39 cellular contexts compared by ENCODE assay signal in the genomic region with DNA sequence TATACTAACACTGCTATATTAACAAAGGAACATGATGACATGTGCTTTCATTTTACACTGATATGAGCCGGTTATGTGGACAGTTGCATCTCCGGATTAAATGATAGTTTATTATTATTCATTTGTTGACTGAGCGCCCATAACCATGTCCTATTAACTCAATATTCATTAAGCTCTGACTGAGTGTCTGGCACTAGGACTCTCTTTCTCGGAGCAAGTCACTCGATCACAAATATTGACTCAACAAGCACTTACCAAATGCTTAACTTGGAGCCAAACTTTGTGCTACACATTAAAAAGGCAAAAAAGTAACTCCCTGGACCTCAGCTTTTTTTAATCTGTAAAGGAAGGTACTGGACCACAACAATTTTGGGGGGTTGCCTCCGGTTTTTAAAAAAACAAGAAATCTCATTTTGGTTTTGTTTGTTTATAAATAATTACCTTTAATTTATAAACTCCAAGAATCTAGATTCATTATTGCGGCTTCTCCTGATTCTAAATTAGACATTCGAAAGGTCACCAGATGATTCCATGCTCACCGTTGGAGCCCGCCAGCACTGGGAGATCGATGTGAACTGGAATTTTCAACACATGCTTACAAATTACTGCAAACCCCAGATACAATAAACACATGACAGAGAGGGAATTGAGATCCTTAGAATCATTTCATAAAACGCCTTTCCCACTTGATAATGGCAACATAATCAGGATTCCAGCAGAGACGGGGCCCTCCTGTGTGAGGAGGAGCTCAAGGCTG. TPM values are rescaled to one million over a fixed set of nuclear protein-coding genes. Genes with fewer than 3 reads are reported as not detected.
"Had no signal": no experiment of that assay in that cellular context is flagged by ENCODE, and none has a peak within 500 bp of the region (broad histone marks: within the 10 kb centered on the region; RNA-seq: fewer than 3 reads in every experiment).

No MANE protein-coding gene starts in this region.

- H3K27ac Mint-ChIP-seq: activated CD4-positive, alpha-beta T cell treated with anti-CD3 and anti-CD28 coated beads for 36 hours; activated CD4-positive, alpha-beta T cell treated with anti-CD3 and anti-CD28 coated beads, Interleukin-2, amount 10 ng/mL, durations not matched to agents 7 days and 5 days; activated CD8-positive, alpha-beta T cell treated with anti-CD3 and anti-CD28 coated beads, Interleukin-2, amount 10 ng/mL, durations not matched to agents 7 days and 5 days; activated naive CD4-positive, alpha-beta T cell treated with anti-CD3 and anti-CD28 coated beads, Interleukin-2, amount 50 U/mL, for 24 hours; activated naive CD8-positive, alpha-beta T cell treated with anti-CD3 and anti-CD28 coated beads, Interleukin-2, amount 10 ng/mL, durations not matched to agents 7 days and 5 days; activated T-cell treated with anti-CD3 and anti-CD28 coated beads, Interleukin-2, amount 50 U/mL, for 24 hours; activated T-helper 2 cell treated with anti-CD3 and anti-CD28 coated beads, Interferon-gamma antibody, Interleukin-2, Interleukin-4, amounts not matched to agents 10 μg/mL and 5 μg/mL and 100 μg/mL, durations not matched to agents 14 hours and 24 hours and 36 hours; IgD-negative memory B cell; WTC11 had no signal

- H3K4me3 Mint-ChIP-seq: activated CD4-positive, alpha-beta T cell treated with anti-CD3 and anti-CD28 coated beads for 36 hours; activated CD4-positive, alpha-beta T cell treated with anti-CD3 and anti-CD28 coated beads, Interleukin-2, amount 10 ng/mL, durations not matched to agents 7 days and 5 days; activated CD8-positive, alpha-beta T cell treated with anti-CD3 and anti-CD28 coated beads, Interleukin-2, amount 10 ng/mL, durations not matched to agents 7 days and 5 days; activated naive CD4-positive, alpha-beta T cell treated with anti-CD3 and anti-CD28 coated beads, Interleukin-2, amount 50 U/mL, for 24 hours; activated naive CD8-positive, alpha-beta T cell treated with anti-CD3 and anti-CD28 coated beads, Interleukin-2, amount 10 ng/mL, durations not matched to agents 7 days and 5 days; activated T-cell treated with anti-CD3 and anti-CD28 coated beads, Interleukin-2, amount 50 U/mL, for 24 hours; IgD-negative memory B cell; WTC11 had no signal

- H3K27me3 Mint-ChIP-seq: activated T-cell treated with anti-CD3 and anti-CD28 coated beads, Interleukin-2, amount 50 U/mL, for 24 hours; IgD-negative memory B cell had no signal

- H3K27ac ChIP-seq: ascending aorta, cardiac muscle cell, SJCRH30, SK-N-MC had no signal

- H3K4me3 ChIP-seq: ascending aorta, cardiac muscle cell, MG63, SJCRH30, SK-N-MC had no signal

- H3K9me3 ChIP-seq: ascending aorta, MG63, SJCRH30 had no signal

- H3K9me3 Mint-ChIP-seq: activated CD4-positive, alpha-beta T cell treated with anti-CD3 and anti-CD28 coated beads, Interleukin-2, amount 10 ng/mL, durations not matched to agents 7 days and 5 days; activated naive CD4-positive, alpha-beta T cell treated with anti-CD3 and anti-CD28 coated beads, Interleukin-2, amount 50 U/mL, for 24 hours; activated naive CD8-positive, alpha-beta T cell treated with anti-CD3 and anti-CD28 coated beads, Interleukin-2, amount 10 ng/mL, durations not matched to agents 7 days and 5 days; activated T-cell treated with anti-CD3 and anti-CD28 coated beads, Interleukin-2, amount 50 U/mL, for 24 hours; activated T-helper 2 cell treated with anti-CD3 and anti-CD28 coated beads, Interferon-gamma antibody, Interleukin-2, Interleukin-4, amounts not matched to agents 10 μg/mL and 5 μg/mL and 100 μg/mL, durations not matched to agents 14 hours and 24 hours and 36 hours had no signal

- H3K36me3 ChIP-seq: ascending aorta, cardiac muscle cell, MG63, SJCRH30 had no signal

- H3K36me3 Mint-ChIP-seq: activated naive CD8-positive, alpha-beta T cell treated with anti-CD3 and anti-CD28 coated beads, Interleukin-2, amount 10 ng/mL, durations not matched to agents 7 days and 5 days; IgD-negative memory B cell had no signal

- H3K4me1 ChIP-seq: ascending aorta, SJCRH30 had no signal

- H3K4me1 Mint-ChIP-seq: activated CD4-positive, alpha-beta T cell treated with anti-CD3 and anti-CD28 coated beads for 36 hours; activated CD4-positive, alpha-beta T cell treated with anti-CD3 and anti-CD28 coated beads, Interleukin-2, amount 10 ng/mL, durations not matched to agents 7 days and 5 days; activated naive CD4-positive, alpha-beta T cell treated with anti-CD3 and anti-CD28 coated beads, Interleukin-2, amount 50 U/mL, for 24 hours; activated naive CD8-positive, alpha-beta T cell treated with anti-CD3 and anti-CD28 coated beads, Interleukin-2, amount 10 ng/mL, durations not matched to agents 7 days and 5 days had no signal

- ATAC-seq: activated CD4-positive, alpha-beta T cell treated with anti-CD3 and anti-CD28 coated beads for 36 hours; activated CD4-positive, CD25-positive, alpha-beta regulatory T cell treated with anti-CD3 and anti-CD28 coated beads, Interleukin-2, amount 50 U/mL, for 24 hours; activated CD8-positive, alpha-beta T cell treated with anti-CD3 and anti-CD28 coated beads, Interleukin-2, amount 10 ng/mL, durations not matched to agents 7 days and 5 days; WTC11 had no signal

- DNase-seq: activated CD4-positive, alpha-beta T cell treated with anti-CD3 and anti-CD28 coated beads for 36 hours; activated CD4-positive, alpha-beta T cell treated with anti-CD3 and anti-CD28 coated beads, Interleukin-2, amount 10 ng/mL, durations not matched to agents 7 days and 5 days; activated CD4-positive, alpha-beta T cell treated with anti-CD3 and anti-CD28 coated beads, Interleukin-2, amount 50 U/mL, for 48 hours; activated CD8-positive, alpha-beta T cell treated with anti-CD3 and anti-CD28 coated beads, Interleukin-2, amount 10 ng/mL, durations not matched to agents 7 days and 5 days; activated gamma-delta T cell; activated naive CD4-positive, alpha-beta T cell treated with Interleukin-2 at 50 U/mL for 16 hours; activated naive CD8-positive, alpha-beta T cell treated with anti-CD3 and anti-CD28 coated beads, Interleukin-2, amount 10 ng/mL, durations not matched to agents 7 days and 5 days; activated T-cell treated with anti-CD3 and anti-CD28 coated beads, Interleukin-2, amount 50 U/mL, for 24 hours; amygdala; Karpas-422; KBM-7; MG63; NCI-H1048; NCI-H1105 treated with DMSO at 0.1 percent for 48 hours; NCI-H1436; NCI-H1694 treated with DMSO at 0.1 percent for 48 hours; NCI-H2029; NCI-H2107; NCI-H2171; NCI-H226; NCI-H446 treated with DMSO at 0.1 percent for 48 hours; NCI-H524; NCI-H69; NCI-H82; SHP77; SJCRH30; T1000 had no signal

- H3K27me3 ChIP-seq: ascending aorta, cardiac muscle cell, MG63, SJCRH30 had no signal

RNA-seq across cellular contexts. Expression of a gene that starts 8.9 kb away (rescaled TPM):
- total RNA-seq: activated CD4-positive, alpha-beta T cell treated with anti-CD3 and anti-CD28 coated beads for 36 hours; activated CD4-positive, alpha-beta T cell treated with anti-CD3 and anti-CD28 coated beads, Interleukin-2, amount 10 ng/mL, durations not matched to agents 7 days and 5 days; activated CD8-positive, alpha-beta T cell treated with anti-CD3 and anti-CD28 coated beads, Interleukin-2, amount 10 ng/mL, durations not matched to agents 7 days and 5 days; activated naive CD8-positive, alpha-beta T cell treated with anti-CD3 and anti-CD28 coated beads, Interleukin-2, amount 10 ng/mL, durations not matched to agents 7 days and 5 days; activated T-helper 2 cell treated with anti-CD3 and anti-CD28 coated beads, Interferon-gamma antibody, Interleukin-2, Interleukin-4, amounts not matched to agents 10 μg/mL and 5 μg/mL and 100 μg/mL, durations not matched to agents 14 hours and 24 hours and 36 hours; ascending aorta; cardiac muscle cell; OCI-LY7; SJCRH30; T-helper 1 cell treated with Interleukin-12 subunit alpha and Interleukin-12 subunit beta and Interleukin-4 antibody, amounts not matched to agents 30 ng/mL and 1 ng/mL, for 36 hours; T-helper 2 cell treated with Interferon-gamma antibody and Interleukin-4, amounts not matched to agents 100 ng/mL and 5 ng/mL, for 36 hours; WTC11 had no signal
- polyA plus RNA-seq: adipose tissue, IgD-negative memory B cell had no signal
